8 cellular contexts compared by ENCODE assay signal in genomic region chr7:67625257-67625713, GRCh38.
DNase-seq lines count a peak whose midpoint lies in the region; ATAC-seq and TF ChIP-seq lines count a peak whose summit lies in the region.

No MANE protein-coding gene starts in this region.

- DNase-seq in AG09319 (ENCODE audit: extremely low read depth, low read depth), result peak; percentile 2
- DNase-seq in GM13977 (ENCODE audit: low spot score), result peak; percentile 55
- peak; percentile 74 for DNase-seq in NCI-H146 (lab: John Stamatoyannopoulos, UW)
- DNase-seq in SW480 (ENCODE audit: low spot score), result peak; percentile 82
- DNase-seq in esophagus muscularis mucosa (ENCODE audit: extremely low spot score), result peak; percentile 93
- peak; percentile 64 for DNase-seq in midbrain (lab: John Stamatoyannopoulos, UW)
- peak; percentile 12 for DNase-seq in thoracic aorta (ENCODE audit: low spot score)
- DNase-seq in GF-D8 (lab: John Stamatoyannopoulos, UW), result no peak

- H3K9me3 ChIP-seq in esophagus muscularis mucosa (no peaks in the 10 kb centered on the region), thoracic aorta (no peaks in the 10 kb centered on the region)

- H3K27ac ChIP-seq in esophagus muscularis mucosa (replicated peaks in 1 of 4), result no peak overlapping the region
- no peak overlapping the region for H3K27ac ChIP-seq in thoracic aorta

- peak overlapping the region; percentile 38 to 52 (median 41) for H3K4me3 ChIP-seq in esophagus muscularis mucosa
- H3K4me3 ChIP-seq in thoracic aorta, result no peak overlapping the region

- intact Hi-C loops in esophagus muscularis mucosa (cut with DNase I), result loop anchor here (5.0 kb wide), 1 partner anchor 248 kb away; no protein-coding TSS in a partner anchor

- H3K4me1 ChIP-seq in esophagus muscularis mucosa, result peaks cover 4 to 11% (median 8%) of the 10 kb centered on the region in 4 donors
- no peaks in the 10 kb centered on the region for H3K4me1 ChIP-seq in thoracic aorta (ENCODE audit: control insufficient read depth in 1 of 2, low read depth in 2 of 2)

- no peak for ATAC-seq in thoracic aorta (ENCODE audit: insufficient number of reproducible peaks, low FRiP score, low read depth)

- WGBS in esophagus muscularis mucosa, result 18% methylated on average over 6 of the region's 15 CpGs

- in situ Hi-C loops in GM13977 (cut with MboI; ENCODE audit: low pct_unique_long_range_greater_than_20kb, low sequenced_read_pairs, unreplicated experiment), result no loop called here

- TF ChIP-seq POLR2A in esophagus muscularis mucosa (IDR thresholded peaks at IDR 0.05; ENCODE audit: low read depth), result no peak

- no peak for TF ChIP-seq EP300 in esophagus muscularis mucosa (IDR thresholded peaks at IDR 0.05)

- H3K27me3 ChIP-seq in esophagus muscularis mucosa (peaks cover 0 to 6% (median 0%) of the 10 kb centered on the region in 4 donors), thoracic aorta (replicated peaks; ENCODE audit: insufficient read depth) (no peaks in the 10 kb centered on the region)

- TF ChIP-seq CTCF in AG09319 (IDR thresholded peaks at IDR 0.05; ENCODE audit: low read depth, low read length) (peak; percentile 69), GM13977 (IDR thresholded peaks at IDR 0.05; ENCODE audit: extremely low read depth, insufficient read depth, missing control alignments) (peak; percentile 84), esophagus muscularis mucosa (IDR thresholded peaks at IDR 0.05) (peak; percentile 81 to 90 (median 88)), thoracic aorta (IDR thresholded peaks at IDR 0.05) (peak; percentile 64)

- H3K36me3 ChIP-seq in esophagus muscularis mucosa, result no peaks in the 10 kb centered on the region
- no peaks in the 10 kb centered on the region for H3K36me3 ChIP-seq in thoracic aorta
